ENCODE assay signal across 9 cellular contexts in the genomic region with DNA sequence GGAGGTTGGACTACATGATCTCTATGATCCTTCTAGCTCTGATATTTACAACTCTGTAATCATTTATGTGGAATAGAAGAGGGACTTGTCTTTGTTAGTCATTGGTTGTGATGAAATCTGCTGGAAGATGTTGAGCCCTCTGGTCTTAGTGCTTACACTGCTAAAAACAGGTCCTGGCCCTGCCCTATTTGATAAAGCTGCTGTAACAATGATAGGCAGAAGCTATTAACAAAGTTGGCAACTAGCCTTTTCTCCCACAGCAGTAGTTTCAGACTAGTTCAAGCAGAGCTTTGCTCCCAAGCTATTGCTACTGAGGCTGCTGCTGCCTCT.
DNase-seq lines count a peak whose midpoint lies in the region; ATAC-seq and TF ChIP-seq lines count a peak whose summit lies in the region.
"Had no signal": no experiment of that assay in that cellular context is flagged by ENCODE, and none has a peak within 500 bp of the region (broad histone marks: within the 10 kb centered on the region; RNA-seq: fewer than 3 reads in every experiment).

No MANE protein-coding gene starts in this region.

- no peak overlapping the region for H3K4ac ChIP-seq in IMR-90 (ENCODE audit: low read depth, low read length)

- H3K9me3 ChIP-seq in IMR-90 (ENCODE audit: control insufficient read depth, insufficient read depth, low read length) = no peaks in the 10 kb centered on the region
- H3K9me3 ChIP-seq in aorta (ENCODE audit: control insufficient read depth, low read length) = no peaks in the 10 kb centered on the region

- no peak overlapping the region for H2BK20ac ChIP-seq in IMR-90 (ENCODE audit: low read depth, low read length)

- H2BK15ac ChIP-seq in IMR-90 (ENCODE audit: low read depth, low read length) = no peak overlapping the region

- peaks cover 53 to 81% of the 10 kb centered on the region in 2 experiments for H3K79me1 ChIP-seq in IMR-90 (ENCODE audit: low read depth in 1 of 2, low read length in 2 of 2)

- peaks cover 5% of the 10 kb centered on the region; the same call in 1 of the 2 replicates for H3K9me1 ChIP-seq in IMR-90 (ENCODE audit: insufficient read depth, low read length)

- H4K91ac ChIP-seq in IMR-90 (ENCODE audit: insufficient read depth, low read depth, low read length) = no peak overlapping the region

- no peak overlapping the region for H4K5ac ChIP-seq in IMR-90 (ENCODE audit: low read depth, low read length)

- dilution Hi-C loops in IMR-90 (cut with HindIII; ENCODE audit: low sequenced_read_pairs, unreplicated experiment) = no loop called here

- peaks cover 26% of the 10 kb centered on the region; the same call in 1 of the 2 replicates for H4K20me1 ChIP-seq in IMR-90 (ENCODE audit: insufficient read depth, low read length)

- POLR2A ChIA-PET in IMR-90 (lab: Charles Lee; ENCODE audit: unreplicated experiment) = no interaction called here
- POLR2A ChIA-PET in HEK293T (lab: Yijun Ruan, JAX) = interaction anchor here (1.1 kb wide), 1 partner anchor 25 kb away, joined by 3 read pairs; no protein-coding TSS in a partner anchor

- TF ChIP-seq RAD21 in IMR-90 (IDR thresholded peaks at IDR 0.05; ENCODE audit: low read length) = no peak

- H3K4me1 ChIP-seq in IMR-90 (ENCODE audit: control insufficient read depth, insufficient read depth, low read length) = peaks cover 16% of the 10 kb centered on the region
- peaks cover 3 to 6% of the 10 kb centered on the region in 2 donors for H3K4me1 ChIP-seq in aorta (ENCODE audit: control insufficient read depth in 1 of 2, insufficient read depth in 2 of 2, low read length in 2 of 2)

- ATAC-seq in IMR-90 (ENCODE audit: low read depth) (peak; percentile 84), aorta (ENCODE audit: low FRiP score) (peak; percentile 75), HG03135 (IDR thresholded peaks at IDR 0.05; ENCODE audit: unreplicated experiment) (no peak)
- ATAC-seq: HCT116 had no signal

- peak overlapping the region; percentile 57 for H3K4me2 ChIP-seq in IMR-90 (ENCODE audit: low read depth, low read length)

- no peak overlapping the region for H3K23ac ChIP-seq in IMR-90 (ENCODE audit: low read depth, low read length)

- H3K36me3 ChIP-seq in IMR-90 (ENCODE audit: control insufficient read depth, insufficient read depth, low read length) (peaks cover 9% of the 10 kb centered on the region), aorta (ENCODE audit: control insufficient read depth in 1 of 2, insufficient read depth in 2 of 2, low read length in 1 of 2) (no peaks in the 10 kb centered on the region)

- 0 out of 2 replicates have a peak overlapping the region, but pooled peaks have one; percentile 33 for H3K9ac ChIP-seq in IMR-90 (ENCODE audit: low read depth, low read length)

- no peak overlapping the region for H3K56ac ChIP-seq in IMR-90 (ENCODE audit: extremely low read depth, insufficient read depth, low read length)

- no peak overlapping the region for H3K14ac ChIP-seq in IMR-90 (replicated peaks; ENCODE audit: low read depth, low read length)

- H3K27ac ChIP-seq in IMR-90 (ENCODE audit: insufficient read depth, low read length) (peak overlapping the region; percentile 59; the same call in 1 of the 2 replicates), aorta (ENCODE audit: low read depth in 1 of 2, low read length in 2 of 2) (no peak overlapping the region)

- H2AK9ac ChIP-seq in IMR-90 (replicated peaks; ENCODE audit: low read depth, low read length, poor library complexity) = no peak overlapping the region

- H3K18ac ChIP-seq in IMR-90 (ENCODE audit: low read depth, low read length) = peak overlapping the region; percentile 37; the same call in 1 of the 2 replicates

- H3K4me3 ChIP-seq in IMR-90 (ENCODE audit: insufficient read depth, low read depth, low read length) (no peak overlapping the region), aorta (ENCODE audit: low read length in 2 of 2) (no peak overlapping the region)

- no peak for TF ChIP-seq POLR2A in IMR-90 (IDR thresholded peaks at IDR 0.05; ENCODE audit: low read depth, low read length)

- no peak overlapping the region for H2AFZ ChIP-seq in IMR-90 (replicated peaks; ENCODE audit: low read length, poor library complexity)

- DNase-seq in CD1c-positive myeloid dendritic cell (ENCODE audit: extremely low spot score) (peak; percentile 13), IMR-90 (peak; percentile 86), cerebellar cortex (ENCODE audit: low spot score) (peak; percentile 47), lung microvascular endothelial cell (ENCODE audit: low read depth in 2 of 2) (peak; percentile 49 to 73), aorta (no peak), HEK293T (ENCODE audit: extremely low spot score) (no peak), GM20000 (ENCODE audit: low spot score) (no peak)

- H3K27me3 ChIP-seq in IMR-90 (ENCODE audit: control insufficient read depth, insufficient read depth, low read length) (no peaks in the 10 kb centered on the region), aorta (ENCODE audit: control insufficient read depth in 1 of 2, insufficient read depth in 2 of 2, low read length in 1 of 2) (no peaks in the 10 kb centered on the region)

- H2BK5ac ChIP-seq in IMR-90 (ENCODE audit: low read depth, low read length, poor library complexity, severe bottlenecking) = peak overlapping the region; percentile 35

- no peak overlapping the region for H2AK5ac ChIP-seq in IMR-90 (ENCODE audit: low read depth, low read length)

- no peak overlapping the region for H2BK120ac ChIP-seq in IMR-90 (ENCODE audit: low read depth, low read length)

- no TSS peak for BruUV-seq in IMR-90 (replicated peaks; lab: Mats Ljungman, UMichigan)

- in situ Hi-C loops in IMR-90 (cut with MboI; ENCODE audit: low sequenced_read_pairs) = no loop called here

- CTCF ChIA-PET in IMR-90 (lab: Yijun Ruan, JAX) (interaction anchor here (1.9 kb wide), 1 partner anchor 10 kb away, joined by 6 read pairs; no protein-coding TSS in a partner anchor), HEK293T (lab: Yijun Ruan, JAX) (interaction anchor here (1.5 kb wide), 1 partner anchor 18 kb away, joined by 5 read pairs; no protein-coding TSS in a partner anchor)

- TF ChIP-seq CTCF in IMR-90 (conservative IDR thresholded peaks at IDR 0.05; ENCODE audit: low read depth, low read length) (no peak), GM20000 (IDR thresholded peaks at IDR 0.05; ENCODE audit: extremely low read depth, missing control alignments) (no peak)

- no peak overlapping the region for H4K8ac ChIP-seq in IMR-90 (ENCODE audit: low read depth in 2 of 2, low read length in 2 of 2)

- intact Hi-C loops in IMR-90 (cut with micrococcal nuclease) = no loop called here
- intact Hi-C loops in aorta (cut with DNase I) = no loop called here

TF ChIP-seq in IMR-90, 13 proteins besides CTCF, POLR2A, EP300 and RAD21:
- TF ChIP-seq BHLHE40 (IDR thresholded peaks at IDR 0.05; ENCODE audit: low read depth, low read length) (no peak), RFX5 (IDR thresholded peaks at IDR 0.05; ENCODE audit: low read depth, low read length) (no peak), MAFK (IDR thresholded peaks at IDR 0.05; ENCODE audit: low read depth, low read length) (peak; percentile 71), FOS (IDR thresholded peaks at IDR 0.05; ENCODE audit: low read depth, low read length) (peak; percentile 20; the same call in 1 of the 2 replicates), RCOR1 (IDR thresholded peaks at IDR 0.05; ENCODE audit: insufficient replicate concordance, low read length) (no peak), CEBPB (IDR thresholded peaks at IDR 0.05; ENCODE audit: low read depth, low read length) (peak; percentile 87), MAZ (IDR thresholded peaks at IDR 0.05; ENCODE audit: borderline replicate concordance, low read depth, low read length) (no peak), NFE2L2 (IDR thresholded peaks at IDR 0.05; ENCODE audit: low read depth, low read length) (no peak), MXI1 (IDR thresholded peaks at IDR 0.05; ENCODE audit: borderline replicate concordance, low read depth, low read length) (no peak)

TF ChIP-seq in HEK293T, 16 proteins besides CTCF, POLR2A, EP300 and RAD21:
- TF ChIP-seq LEF1 (IDR thresholded peaks at IDR 0.05; ENCODE audit: borderline replicate concordance) (no peak), SUZ12 (IDR thresholded peaks at IDR 0.05) (no peak), BHLHE40 (IDR thresholded peaks at IDR 0.05; ENCODE audit: borderline replicate concordance) (no peak), ELF4 (IDR thresholded peaks at IDR 0.05) (no peak), ARNT (IDR thresholded peaks at IDR 0.05) (no peak), CTBP1 (IDR thresholded peaks at IDR 0.05; ENCODE audit: borderline replicate concordance) (no peak), ZNF384 (IDR thresholded peaks at IDR 0.05) (no peak), L3MBTL2 (conservative IDR thresholded peaks at IDR 0.05) (no peak), NFRKB (IDR thresholded peaks at IDR 0.05) (no peak), FOXA1 (IDR thresholded peaks at IDR 0.05) (no peak), TARDBP (IDR thresholded peaks at IDR 0.05) (no peak), FOXK2 (IDR thresholded peaks at IDR 0.05) (no peak), FOXM1 (IDR thresholded peaks at IDR 0.05; ENCODE audit: borderline replicate concordance) (no peak), SP1 (IDR thresholded peaks at IDR 0.05) (no peak), HDGF (IDR thresholded peaks at IDR 0.05; ENCODE audit: borderline replicate concordance) (no peak)
- TF ChIP-seq, protein P1, sequence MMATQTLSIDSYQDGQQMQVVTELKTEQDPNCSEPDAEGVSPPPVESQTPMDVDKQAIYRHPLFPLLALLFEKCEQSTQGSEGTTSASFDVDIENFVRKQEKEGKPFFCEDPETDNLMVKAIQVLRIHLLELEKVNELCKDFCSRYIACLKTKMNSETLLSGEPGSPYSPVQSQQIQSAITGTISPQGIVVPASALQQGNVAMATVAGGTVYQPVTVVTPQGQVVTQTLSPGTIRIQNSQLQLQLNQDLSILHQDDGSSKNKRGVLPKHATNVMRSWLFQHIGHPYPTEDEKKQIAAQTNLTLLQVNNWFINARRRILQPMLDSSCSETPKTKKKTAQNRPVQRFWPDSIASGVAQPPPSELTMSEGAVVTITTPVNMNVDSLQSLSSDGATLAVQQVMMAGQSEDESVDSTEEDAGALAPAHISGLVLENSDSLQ (IDR thresholded peaks at IDR 0.05) = no peak

Comparison
In these comparisons a context has a peak if more than half of its experiments do, and no peak if none do; other contexts are left out.
1. DNase-seq: peak in CD1c-positive myeloid dendritic cell (single experiment), IMR-90 (single experiment), cerebellar cortex (single experiment) and lung microvascular endothelial cell (2 of 2); none in aorta (0 of 2), HEK293T (single experiment) and GM20000 (single experiment).